13 cellular contexts compared by ENCODE assay signal in genomic region chr3:161043343-161044035, GRCh38.
DNase-seq lines count a peak whose midpoint lies in the region; ATAC-seq, FAIRE-seq and TF ChIP-seq lines count a peak whose summit lies in the region.
"Had no signal": no experiment of that assay in that cellular context is flagged by ENCODE, and none has a peak within 500 bp of the region (broad histone marks: within the 10 kb centered on the region; RNA-seq: fewer than 3 reads in every experiment).

No MANE protein-coding gene starts in this region.

- ATAC-seq in GM19025 (IDR thresholded peaks at IDR 0.05; ENCODE audit: low read depth, unreplicated experiment) (peak; percentile 77), GM21825 (IDR thresholded peaks at IDR 0.05; ENCODE audit: unreplicated experiment) (peak; percentile 89), HG03432 (IDR thresholded peaks at IDR 0.05; ENCODE audit: unreplicated experiment) (peak; percentile 85)
- ATAC-seq: gastroesophageal sphincter, left colon had no signal

- no peak overlapping the region for H3K9ac ChIP-seq in kidney (ENCODE audit: low read length in 2 of 2)
- H3K9ac ChIP-seq: KMS-11 had no signal

- H3K9me3 ChIP-seq in stomach = no peaks in the 10 kb centered on the region
- H3K9me3 ChIP-seq in kidney (ENCODE audit: control insufficient read depth in 1 of 2, low read length in 2 of 2) = no peaks in the 10 kb centered on the region
- H3K9me3 ChIP-seq: gastroesophageal sphincter had no signal

- H3K36me3 ChIP-seq in stomach = no peaks in the 10 kb centered on the region
- H3K36me3 ChIP-seq in kidney (ENCODE audit: control insufficient read depth in 1 of 2, insufficient read depth in 2 of 2, low read length in 2 of 2) = no peaks in the 10 kb centered on the region
- H3K36me3 ChIP-seq: gastroesophageal sphincter had no signal

- H3K27me3 ChIP-seq in stomach = no peaks in the 10 kb centered on the region
- H3K27me3 ChIP-seq: gastroesophageal sphincter had no signal

- 78 to 88% (median 84%) methylated on average over 5 of the region's 5 CpGs for WGBS in stomach, 5 donors

- no peak overlapping the region for H3K4me3 ChIP-seq in stomach
- no peak overlapping the region for H3K4me3 ChIP-seq in kidney (ENCODE audit: low read length in 2 of 2)
- H3K4me3 ChIP-seq: gastroesophageal sphincter had no signal

- FAIRE-seq in kidney (lab: Jason Lieb, UNC) = no peak

- TF ChIP-seq EP300 in stomach (IDR thresholded peaks at IDR 0.05) = no peak

- peak; percentile 12 for DNase-seq in GM10266 (ENCODE audit: extremely low spot score)
- no peak for DNase-seq in COLO829 (ENCODE audit: low spot score)
- DNase-seq in stomach = no peak
- DNase-seq in midbrain (lab: John Stamatoyannopoulos, UW) = no peak
- no peak for DNase-seq in kidney
- DNase-seq: activated CD4-positive, alpha-beta T cell treated with anti-CD3 and anti-CD28 coated beads for 4 hours; left colon; OCI-M1 had no signal

- H3K4me1 ChIP-seq in stomach (peaks cover 0 to 6% (median 0%) of the 10 kb centered on the region in 4 donors), kidney (ENCODE audit: control insufficient read depth in 1 of 2, insufficient read depth in 1 of 2, low read depth in 1 of 2, low read length in 2 of 2) (peaks cover 2 to 8% of the 10 kb centered on the region in 2 donors)
- H3K4me1 ChIP-seq: gastroesophageal sphincter had no signal

- no peak for TF ChIP-seq CTCF in GM10266 (IDR thresholded peaks at IDR 0.05; ENCODE audit: control insufficient read depth, insufficient read depth, low read depth, missing control alignments)
- no peak for TF ChIP-seq CTCF in stomach (IDR thresholded peaks at IDR 0.05)
- TF ChIP-seq CTCF in kidney (IDR thresholded peaks at IDR 0.05; ENCODE audit: borderline replicate concordance, extremely low read depth, insufficient read depth) = no peak

- no peak for TF ChIP-seq POLR2A in stomach (IDR thresholded peaks at IDR 0.05)

- intact Hi-C loops in stomach (cut with DNase I; ENCODE audit: low total_unique reads) = no loop called here
- intact Hi-C loops in kidney (cut with DNase I) = no loop called here

- H3K27ac ChIP-seq in stomach = no peak overlapping the region
- H3K27ac ChIP-seq in kidney (ENCODE audit: low read depth in 2 of 2, low read length in 2 of 2) = no peak overlapping the region
- H3K27ac ChIP-seq: gastroesophageal sphincter, KMS-11 had no signal
